23 cellular contexts compared by ENCODE assay signal in genomic region chr20:19392344-19393140, GRCh38.
DNase-seq lines count a peak whose midpoint lies in the region; ATAC-seq, FAIRE-seq and TF ChIP-seq lines count a peak whose summit lies in the region.
"Had no signal": no experiment of that assay in that cellular context is flagged by ENCODE, and none has a peak within 500 bp of the region (broad histone marks: within the 10 kb centered on the region; RNA-seq: fewer than 3 reads in every experiment).

No MANE protein-coding gene starts in this region.

- H3K27ac ChIP-seq in pancreas (no peak overlapping the region), psoas muscle (no peak overlapping the region), dorsolateral prefrontal cortex (no peak overlapping the region)
- H3K27ac ChIP-seq: HL-60 had no signal

- intact Hi-C loops in pancreas (cut with DNase I), result no loop called here
- intact Hi-C loops in psoas muscle (cut with DNase I), result no loop called here
- intact Hi-C loops in dorsolateral prefrontal cortex (cut with DNase I), result no loop called here

- 75 to 88% methylated on average over 2 of the region's 2 CpGs for WGBS in pancreas, 2 donors
- WGBS in psoas muscle, 3 donors, result 89 to 91% (median 89%) methylated on average over 2 of the region's 2 CpGs

- H3K4me1 ChIP-seq in pancreas (no peaks in the 10 kb centered on the region), psoas muscle (peaks cover 4% of the 10 kb centered on the region)
- H3K4me1 ChIP-seq: HAP-1 had no signal

- TF ChIP-seq CTCF in pancreas (IDR thresholded peaks at IDR 0.05) (no peak), psoas muscle (IDR thresholded peaks at IDR 0.05) (no peak), dorsolateral prefrontal cortex (IDR thresholded peaks at IDR 0.05 in 54 of 56, conservative IDR thresholded peaks at IDR 0.05 in 2 of 56; ENCODE audit: low read depth in 1 of 56, partially characterized antibody in 56 of 56) (no peak)

- H3K4me3 ChIP-seq in pancreas, result no peak overlapping the region
- H3K4me3 ChIP-seq in psoas muscle, result no peak overlapping the region
- H3K4me3 ChIP-seq in dorsolateral prefrontal cortex, result no peak overlapping the region
- H3K4me3 ChIP-seq: HAP-1 had no signal

- no peaks in the 10 kb centered on the region for H3K27me3 ChIP-seq in pancreas
- no peaks in the 10 kb centered on the region for H3K27me3 ChIP-seq in psoas muscle (ENCODE audit: insufficient read depth in 3 of 3, low read length in 2 of 3)
- H3K27me3 ChIP-seq in dorsolateral prefrontal cortex, result peaks cover 0 to 9% (median 0%) of the 10 kb centered on the region in 45 donors

- FAIRE-seq in GM12892 (lab: Jason Lieb, UNC) (peak; percentile 9), pancreas (lab: Jason Lieb, UNC) (peak; percentile 23)

- H3K9me3 ChIP-seq in pancreas, result no peaks in the 10 kb centered on the region
- no peaks in the 10 kb centered on the region for H3K9me3 ChIP-seq in psoas muscle
- H3K9me3 ChIP-seq: HAP-1, SK-N-SH had no signal

- no peak for TF ChIP-seq POLR2A in GM12892 (IDR thresholded peaks at IDR 0.05; ENCODE audit: low read depth, low read length)

- H3K36me3 ChIP-seq in pancreas (no peaks in the 10 kb centered on the region), psoas muscle (ENCODE audit: insufficient read depth in 1 of 2, low read depth in 1 of 2) (no peaks in the 10 kb centered on the region)
- H3K36me3 ChIP-seq: HAP-1 had no signal

- DNase-seq in GM12892 (ENCODE audit: insufficient read length) (no peak), KG1 (lab: John Stamatoyannopoulos, UW) (peak; percentile 12), OCI-M1 (lab: John Stamatoyannopoulos, UW) (peak; percentile 51), pancreas (no peak), psoas muscle (no peak), dorsolateral prefrontal cortex (no peak)
- DNase-seq: DMS153, DND-41, GOT3, HFFc6, MV-4-11, NCI-H1105 treated with DMSO at 0.1 percent for 48 hours, NCI-H146, NCI-H2029, NCI-H446, NCI-H524 treated with DMSO at 0.1 percent for 48 hours, NCI-H774, PC-3, SK-N-SH, T-helper 17 cell had no signal

- ATAC-seq in pancreas (no peak), psoas muscle (no peak)
- ATAC-seq in activated CD4-positive, CD25-positive, alpha-beta regulatory T cell treated with anti-CD3 and anti-CD28 coated beads, Interleukin-2, amount 50 U/mL, for 24 hours, result no peak
- ATAC-seq: PC-3, T-helper 17 cell had no signal

Comparison
In these comparisons a context has a peak if more than half of its experiments do, and no peak if none do; other contexts are left out.
1. DNase-seq: peak in KG1 (single experiment) and OCI-M1 (single experiment); none in GM12892 (single experiment), pancreas (0 of 6), psoas muscle (0 of 2) and dorsolateral prefrontal cortex (0 of 10).